10 cellular contexts compared by ENCODE assay signal in the genomic region with DNA sequence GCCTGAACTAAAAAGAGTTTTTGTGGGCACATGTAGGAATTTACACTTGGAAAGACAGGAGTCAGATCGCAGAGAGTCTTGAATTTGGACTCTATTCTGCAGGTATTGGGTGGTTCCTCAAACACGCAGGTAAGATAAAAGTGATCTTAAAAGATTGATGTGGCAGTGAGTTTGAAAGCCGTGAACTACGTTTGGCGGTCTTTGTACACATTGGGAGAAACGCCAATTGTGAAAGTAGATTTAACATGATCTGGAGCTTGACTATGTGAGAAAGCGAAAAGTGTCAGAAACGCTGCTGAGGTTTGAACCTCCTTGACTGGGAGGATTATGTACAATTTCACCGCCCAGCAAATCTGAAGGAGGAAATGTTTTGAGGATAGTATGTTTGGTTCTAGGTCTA. TPM values are rescaled to one million over a fixed set of nuclear protein-coding genes. Genes with fewer than 3 reads are reported as not detected.
A peak's percentile ranks its signal among the peaks of the same experiment; 100 is the strongest.
DNase-seq lines count a peak whose midpoint lies in the region; ATAC-seq, FAIRE-seq and TF ChIP-seq lines count a peak whose summit lies in the region.
"Had no signal": no experiment of that assay in that cellular context is flagged by ENCODE, and none has a peak within 500 bp of the region (broad histone marks: within the 10 kb centered on the region; RNA-seq: fewer than 3 reads in every experiment).

No MANE protein-coding gene starts in this region.

- TF ChIP-seq CTCF in mesothelial cell of epicardium (IDR thresholded peaks at IDR 0.05; ENCODE audit: unreplicated experiment) = no peak
- TF ChIP-seq CTCF in thyroid gland (IDR thresholded peaks at IDR 0.05) = no peak

- H3K27ac ChIP-seq in BLaER1 treated with 17β-estradiol and CSF1 and Interleukin-3, amounts not matched to agents 10 nM and 100 nM = no peak overlapping the region
- H3K27ac ChIP-seq in HUES64 (ENCODE audit: low read depth, low read length) = no peak overlapping the region
- peak overlapping the region in 1 of 3 donors; percentile 99 for H3K27ac ChIP-seq in thyroid gland

- no peaks in the 10 kb centered on the region for H3K27me3 Mint-ChIP-seq in activated naive CD8-positive, alpha-beta T cell treated with anti-CD3 and anti-CD28 coated beads, Interleukin-2, amount 50 U/mL, for 24 hours
- no peaks in the 10 kb centered on the region for H3K27me3 Mint-ChIP-seq in mesothelial cell of epicardium (ENCODE audit: low read depth)

- WGBS in HUES64 = 92% methylated on average over 9 of the region's 9 CpGs
- WGBS in thyroid gland, 2 donors = 84 to 88% methylated on average over 9 of the region's 9 CpGs

- peaks cover 9 to 27% (median 20%) of the 10 kb centered on the region in 11 experiments; a peak in 19 of 22 replicates for H4K20me1 ChIP-seq in BLaER1 treated with 17β-estradiol and CSF1 and Interleukin-3, amounts not matched to agents 10 nM and 100 nM

- no peak for DNase-seq in activated naive CD8-positive, alpha-beta T cell treated with anti-CD3 and anti-CD28 coated beads, Interleukin-2, amount 50 U/mL, for 24 hours
- DNase-seq in mesothelial cell of epicardium (ENCODE audit: low spot score in 2 of 2, unreplicated experiment in 2 of 2) (no peak), NCI-H345 treated with DMSO at 0.1 percent for 48 hours (lab: John Stamatoyannopoulos, UW; ENCODE audit: unreplicated experiment) (no peak), NCI-H2107 (lab: John Stamatoyannopoulos, UW) (no peak), thyroid gland (no peak), urothelium cell line (ENCODE audit: low spot score) (no peak)
- DNase-seq: NK-92 treated with Interleukin-12 subunit alpha and Interleukin-12 subunit beta, amount 100 ng/mL, for 24 hours had no signal

- no peak overlapping the region for H3K9ac ChIP-seq in BLaER1 treated with 17β-estradiol and CSF1 and Interleukin-3, amounts not matched to agents 10 nM and 100 nM
- H3K9ac ChIP-seq in HUES64 (ENCODE audit: low read depth, low read length) = peak overlapping the region; percentile 61; the same call in 1 of the 2 replicates

- ATAC-seq in activated naive CD8-positive, alpha-beta T cell treated with anti-CD3 and anti-CD28 coated beads, Interleukin-2, amount 50 U/mL, for 24 hours = no peak

- peaks cover 11 to 24% (median 20%) of the 10 kb centered on the region in 10 experiments for H3K4me1 ChIP-seq in BLaER1 treated with 17β-estradiol and CSF1 and Interleukin-3, amounts not matched to agents 10 nM and 100 nM
- H3K4me1 ChIP-seq in HUES64 (ENCODE audit: insufficient read depth, low read length) = peaks cover 14% of the 10 kb centered on the region
- peaks cover 11% of the 10 kb centered on the region in 2 donors for H3K4me1 ChIP-seq in thyroid gland

- no peaks in the 10 kb centered on the region for H3K9me3 Mint-ChIP-seq in activated naive CD8-positive, alpha-beta T cell treated with anti-CD3 and anti-CD28 coated beads, Interleukin-2, amount 50 U/mL, for 24 hours
- H3K9me3 Mint-ChIP-seq in mesothelial cell of epicardium = no peaks in the 10 kb centered on the region

- peak overlapping the region; percentile 95 for H3K27ac Mint-ChIP-seq in activated naive CD8-positive, alpha-beta T cell treated with anti-CD3 and anti-CD28 coated beads, Interleukin-2, amount 50 U/mL, for 24 hours
- peak overlapping the region; percentile 40 for H3K27ac Mint-ChIP-seq in mesothelial cell of epicardium

- H3K4me3 ChIP-seq in BLaER1 treated with 17β-estradiol and CSF1 and Interleukin-3, amounts not matched to agents 10 nM and 100 nM = peak overlapping the region in 4 of 10 experiments; percentile 83 to 87 (median 84); a peak in 6 of 20 replicates
- H3K4me3 ChIP-seq in HUES64 (ENCODE audit: low read length) (peak overlapping the region; percentile 73), thyroid gland (replicated peaks in 1 of 3) (no peak overlapping the region)

- H3K36me3 Mint-ChIP-seq in activated naive CD8-positive, alpha-beta T cell treated with anti-CD3 and anti-CD28 coated beads, Interleukin-2, amount 50 U/mL, for 24 hours (ENCODE audit: low read depth) = no peaks in the 10 kb centered on the region
- H3K36me3 Mint-ChIP-seq in mesothelial cell of epicardium = no peaks in the 10 kb centered on the region

- no peak for TF ChIP-seq POLR2A in thyroid gland (IDR thresholded peaks at IDR 0.05)

- peaks cover 29% of the 10 kb centered on the region for H3K4me1 Mint-ChIP-seq in activated naive CD8-positive, alpha-beta T cell treated with anti-CD3 and anti-CD28 coated beads, Interleukin-2, amount 50 U/mL, for 24 hours
- H3K4me1 Mint-ChIP-seq in mesothelial cell of epicardium = peaks cover 17% of the 10 kb centered on the region

- intact Hi-C loops in thyroid gland (cut with DNase I) = loop anchor here (10.0 kb wide), 2 partner anchors 49 to 129 kb away; no protein-coding TSS in a partner anchor

- no peaks in the 10 kb centered on the region for H3K27me3 ChIP-seq in BLaER1 treated with 17β-estradiol and CSF1 and Interleukin-3, amounts not matched to agents 10 nM and 100 nM
- H3K27me3 ChIP-seq in HUES64 (ENCODE audit: insufficient read depth, low read length) = no peaks in the 10 kb centered on the region
- H3K27me3 ChIP-seq in thyroid gland = no peaks in the 10 kb centered on the region

- FAIRE-seq in urothelium cell line (lab: Jason Lieb, UNC) = no peak
- FAIRE-seq: islet of Langerhans had no signal

- 0 out of 22 replicates have a peak, but pooled peaks cover 0 to 5% (median 0%) of the 10 kb centered on the region in 11 experiments for H3K9me3 ChIP-seq in BLaER1 treated with 17β-estradiol and CSF1 and Interleukin-3, amounts not matched to agents 10 nM and 100 nM (replicated peaks in 1 of 11)
- H3K9me3 ChIP-seq in HUES64 (ENCODE audit: insufficient read depth, low read depth, low read length) = no peaks in the 10 kb centered on the region
- H3K9me3 ChIP-seq in thyroid gland = no peaks in the 10 kb centered on the region

- H3K4me3 Mint-ChIP-seq in activated naive CD8-positive, alpha-beta T cell treated with anti-CD3 and anti-CD28 coated beads, Interleukin-2, amount 50 U/mL, for 24 hours = peak overlapping the region; percentile 94
- H3K4me3 Mint-ChIP-seq in mesothelial cell of epicardium = peak overlapping the region; percentile 88

- peaks cover 0 to 4% (median 0%) of the 10 kb centered on the region in 11 experiments; a peak in 3 of 22 replicates for H3K36me3 ChIP-seq in BLaER1 treated with 17β-estradiol and CSF1 and Interleukin-3, amounts not matched to agents 10 nM and 100 nM
- no peaks in the 10 kb centered on the region for H3K36me3 ChIP-seq in HUES64 (ENCODE audit: insufficient read depth, low read length)
- H3K36me3 ChIP-seq in thyroid gland = no peaks in the 10 kb centered on the region

- peak overlapping the region; percentile 82 to 97 (median 94); a peak in 21 of 22 replicates for H3K4me2 ChIP-seq in BLaER1 treated with 17β-estradiol and CSF1 and Interleukin-3, amounts not matched to agents 10 nM and 100 nM

RNA-seq across cellular contexts. Expression of gene PPP2R5A, which starts 1.5 kb away (rescaled TPM):
- 22.1 TPM for polyA plus RNA-seq in HUES64 (2013, experiment 1 of 2)
- polyA plus RNA-seq in HUES64 (2013, experiment 2 of 2) = 22.0 TPM
- 10.1 to 11.6 TPM (median 10.7 TPM) in 3 replicates for total RNA-seq in mesothelial cell of epicardium
- total RNA-seq in thyroid gland = 10 to 100 TPM; 62.7 to 81.5 (median 70.1) TPM
